In the genomic region with DNA sequence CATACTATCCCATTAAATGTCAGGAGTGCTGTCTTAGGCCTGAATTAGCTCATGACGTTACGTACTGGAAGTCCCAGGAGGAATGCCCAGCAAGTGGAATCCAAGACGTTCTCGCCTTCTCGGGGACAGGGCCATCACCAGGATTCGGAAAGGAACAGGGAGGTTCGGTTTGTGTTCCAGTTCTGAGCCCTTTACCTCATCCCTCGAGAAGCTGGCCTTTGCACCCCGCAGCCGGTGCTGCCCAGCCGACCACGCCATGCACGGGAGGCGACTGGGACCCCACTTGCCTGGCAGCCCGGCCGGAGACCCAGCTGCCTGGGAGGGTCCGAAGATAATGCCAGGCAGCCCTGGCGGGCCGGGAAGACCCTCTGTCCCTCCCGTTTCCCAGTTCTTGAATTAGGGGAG, we compare ENCODE assay signal across 1 cellular context.
TF ChIP-seq lines count a peak whose summit lies in the region.

No MANE protein-coding gene starts in this region.

TF ChIP-seq in H1, 55 proteins besides CTCF, POLR2A, EP300 and RAD21:
- no peak for TF ChIP-seq BCL11A (IDR thresholded peaks at IDR 0.05; ENCODE audit: low read depth in 2 of 2, low read length in 2 of 2)
- TF ChIP-seq SIX5 (IDR thresholded peaks at IDR 0.05; ENCODE audit: low read depth, low read length): no peak
- TF ChIP-seq RXRA (IDR thresholded peaks at IDR 0.05; ENCODE audit: insufficient read depth, low read depth, low read length): no peak
- no peak for TF ChIP-seq CTBP2 (IDR thresholded peaks at IDR 0.05; ENCODE audit: borderline replicate concordance, insufficient read depth, insufficient read length, low read length)
- no peak for TF ChIP-seq HDAC6 (IDR thresholded peaks at IDR 0.05; ENCODE audit: low read depth, low read length)
- TF ChIP-seq CBX5 (IDR thresholded peaks at IDR 0.05; ENCODE audit: low read depth, low read length): no peak
- no peak for TF ChIP-seq CREB1 (IDR thresholded peaks at IDR 0.05)
- no peak for TF ChIP-seq CHD2 (IDR thresholded peaks at IDR 0.05; ENCODE audit: low read length)
- TF ChIP-seq SP4 (IDR thresholded peaks at IDR 0.05; ENCODE audit: low read length): no peak
- TF ChIP-seq JUN (IDR thresholded peaks at IDR 0.05; ENCODE audit: low read depth, low read length): no peak
- TF ChIP-seq SRF (IDR thresholded peaks at IDR 0.05; ENCODE audit: low read depth, low read length): no peak
- TF ChIP-seq BRCA1 (IDR thresholded peaks at IDR 0.05; ENCODE audit: low read depth, low read length): no peak
- no peak for TF ChIP-seq SIN3A (conservative IDR thresholded peaks at IDR 0.05 in 1 of 2, IDR thresholded peaks at IDR 0.05 in 1 of 2; ENCODE audit: low read depth in 1 of 2, low read length in 2 of 2)
- TF ChIP-seq TCF12 (IDR thresholded peaks at IDR 0.05; ENCODE audit: low read depth, low read length): no peak
- TF ChIP-seq TAF7 (optimal IDR thresholded peaks at IDR 0.05; ENCODE audit: borderline replicate concordance, low read depth, low read length): no peak
- no peak for TF ChIP-seq CEBPB (IDR thresholded peaks at IDR 0.05; ENCODE audit: low read depth, low read length)
- TF ChIP-seq SUZ12 (IDR thresholded peaks at IDR 0.05; ENCODE audit: low read length): no peak; the same call in 1 of the 2 replicates
- TF ChIP-seq KDM1A (IDR thresholded peaks at IDR 0.05; ENCODE audit: borderline replicate concordance, low read length): no peak
- TF ChIP-seq JUND (IDR thresholded peaks at IDR 0.05; ENCODE audit: low read length): no peak
